In the genomic region with DNA sequence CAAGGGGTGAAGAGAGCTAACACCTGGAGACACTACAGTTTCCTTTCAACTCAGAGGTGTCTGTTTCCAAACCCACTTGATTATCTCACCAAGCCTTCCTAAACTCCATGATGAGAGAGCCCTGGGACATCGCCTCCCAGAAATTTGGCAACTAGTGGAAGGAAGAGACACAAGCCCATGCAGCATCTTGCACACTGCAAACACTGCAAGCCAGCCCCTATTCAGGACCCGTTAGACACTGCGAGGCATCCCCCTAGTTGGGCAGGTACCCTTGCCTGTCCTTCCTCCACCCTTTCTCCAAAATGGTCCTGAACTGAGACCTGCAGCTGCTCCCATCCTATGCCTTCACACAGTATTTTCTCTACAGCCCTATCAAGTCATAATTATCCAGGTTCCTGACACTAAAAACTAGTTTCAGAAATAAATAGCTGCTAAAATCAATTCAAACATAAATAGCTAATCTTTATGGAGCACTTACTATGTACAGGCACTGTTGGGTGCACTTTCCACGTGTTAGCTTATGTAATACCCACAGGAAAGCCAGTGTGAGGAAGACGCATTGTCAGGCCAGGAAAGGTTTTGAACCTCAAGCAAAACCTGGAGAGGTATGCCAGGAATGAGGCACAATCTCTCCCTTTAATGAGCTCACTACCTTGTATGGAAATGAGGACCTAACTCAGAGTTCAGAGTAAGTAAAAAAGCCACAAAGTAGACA, we compare ENCODE assay signal across 9 cellular contexts. TPM values are rescaled to one million over a fixed set of nuclear protein-coding genes. Genes with fewer than 3 reads are reported as not detected.
DNase-seq lines count a peak whose midpoint lies in the region; ATAC-seq and TF ChIP-seq lines count a peak whose summit lies in the region.
"Had no signal": no experiment of that assay in that cellular context is flagged by ENCODE, and none has a peak within 500 bp of the region (broad histone marks: within the 10 kb centered on the region; RNA-seq: fewer than 3 reads in every experiment).

No MANE protein-coding gene starts in this region.

- CTCF ChIA-PET in activated CD8-positive, alpha-beta T cell treated with anti-CD3 and anti-CD28 coated beads, Interleukin-2, amount 10 ng/mL, durations not matched to agents 7 days and 5 days (lab: Charles Lee) = no interaction called here

- no peaks in the 10 kb centered on the region; the same call in 2 of the 3 replicates for H3K9me3 Mint-ChIP-seq in GM23338
- no peaks in the 10 kb centered on the region for H3K9me3 Mint-ChIP-seq in activated CD8-positive, alpha-beta T cell treated with anti-CD3 and anti-CD28 coated beads, Interleukin-2, amount 10 ng/mL, durations not matched to agents 7 days and 5 days (ENCODE audit: insufficient read depth)

- H3K27ac Mint-ChIP-seq in GM23338 = peak overlapping the region; percentile 87
- no peak overlapping the region for H3K27ac Mint-ChIP-seq in activated CD8-positive, alpha-beta T cell treated with anti-CD3 and anti-CD28 coated beads, Interleukin-2, amount 10 ng/mL, durations not matched to agents 7 days and 5 days
- H3K27ac Mint-ChIP-seq: T-helper 17 cell had no signal

- H3K4me2 ChIP-seq in GM23338 = peak overlapping the region; percentile 89

- no peaks in the 10 kb centered on the region for H3F3A ChIP-seq in GM23338 (replicated peaks; ENCODE audit: low read depth)

- H3K4me1 Mint-ChIP-seq in GM23338 = peaks cover 47% of the 10 kb centered on the region
- peaks cover 11% of the 10 kb centered on the region for H3K4me1 Mint-ChIP-seq in activated CD8-positive, alpha-beta T cell treated with anti-CD3 and anti-CD28 coated beads, Interleukin-2, amount 10 ng/mL, durations not matched to agents 7 days and 5 days (ENCODE audit: low read depth)

- H3K9me3 ChIP-seq in skeletal muscle tissue (ENCODE audit: control insufficient read depth in 3 of 3, low read length in 3 of 3) = no peaks in the 10 kb centered on the region

- peak overlapping the region; percentile 96 for H3K4me3 Mint-ChIP-seq in GM23338
- no peak overlapping the region for H3K4me3 Mint-ChIP-seq in activated CD8-positive, alpha-beta T cell treated with anti-CD3 and anti-CD28 coated beads, Interleukin-2, amount 10 ng/mL, durations not matched to agents 7 days and 5 days
- H3K4me3 Mint-ChIP-seq: T-helper 17 cell had no signal

- H3K27me3 ChIP-seq in GM23338 (ENCODE audit: insufficient read depth) = no peaks in the 10 kb centered on the region
- H3K27me3 ChIP-seq in skeletal muscle tissue (ENCODE audit: control insufficient read depth in 3 of 3, insufficient read depth in 3 of 3, low read length in 3 of 3) = no peaks in the 10 kb centered on the region

- H3K27me3 Mint-ChIP-seq in GM23338 (ENCODE audit: insufficient read depth, low read depth, poor library complexity) = peaks cover 17% of the 10 kb centered on the region
- H3K27me3 Mint-ChIP-seq in activated CD8-positive, alpha-beta T cell treated with anti-CD3 and anti-CD28 coated beads, Interleukin-2, amount 10 ng/mL, durations not matched to agents 7 days and 5 days (ENCODE audit: low read depth) = peaks cover 46% of the 10 kb centered on the region

- H3K4me1 ChIP-seq in GM23338 (ENCODE audit: insufficient read depth) (peaks cover 23% of the 10 kb centered on the region), skeletal muscle tissue (ENCODE audit: control insufficient read depth in 3 of 3, insufficient read depth in 3 of 3, low read length in 3 of 3) (peaks cover 23 to 27% (median 24%) of the 10 kb centered on the region in 3 donors)

- H3K4me3 ChIP-seq in GM23338 (peak overlapping the region; percentile 94), astrocyte of the cerebellum (ENCODE audit: low read depth, low read length) (peak overlapping the region; percentile 63), skeletal muscle tissue (ENCODE audit: low read length in 3 of 3) (peak overlapping the region in 2 of 3 donors; percentile 42 to 87)

- peak overlapping the region in 1 of 3 donors; percentile 34 for H3K9ac ChIP-seq in skeletal muscle tissue (ENCODE audit: low read depth in 1 of 3, low read length in 3 of 3)

- ATAC-seq in GM23338 = peak; percentile 8
- no peak for ATAC-seq in HG03521 (IDR thresholded peaks at IDR 0.05; ENCODE audit: unreplicated experiment)
- no peak for ATAC-seq in activated CD8-positive, alpha-beta T cell treated with anti-CD3 and anti-CD28 coated beads, Interleukin-2, amount 10 ng/mL, durations not matched to agents 7 days and 5 days
- ATAC-seq: T-helper 17 cell had no signal

- H3K27ac ChIP-seq in GM23338 (ENCODE audit: low read depth) (peak overlapping the region; percentile 81), skeletal muscle tissue (ENCODE audit: low read depth, low read length) (no peak overlapping the region)

- H3K9me2 ChIP-seq in GM23338 (ENCODE audit: insufficient read depth) = no peaks in the 10 kb centered on the region

- H3K36me3 ChIP-seq in GM23338 (ENCODE audit: insufficient read depth) (no peaks in the 10 kb centered on the region), skeletal muscle tissue (ENCODE audit: control insufficient read depth in 3 of 3, insufficient read depth in 3 of 3, low read length in 3 of 3) (no peaks in the 10 kb centered on the region)

- TF ChIP-seq CTCF in GM23338 (conservative IDR thresholded peaks at IDR 0.05; ENCODE audit: low read depth in 2 of 2) (no peak), astrocyte of the cerebellum (IDR thresholded peaks at IDR 0.05; ENCODE audit: low read depth, low read length, missing control alignments) (no peak)

- H3K36me3 Mint-ChIP-seq in GM23338 (ENCODE audit: low read depth) = peaks cover 8% of the 10 kb centered on the region; the same call in 1 of the 3 replicates
- H3K36me3 Mint-ChIP-seq in activated CD8-positive, alpha-beta T cell treated with anti-CD3 and anti-CD28 coated beads, Interleukin-2, amount 10 ng/mL, durations not matched to agents 7 days and 5 days (ENCODE audit: low read depth) = no peaks in the 10 kb centered on the region

- no peaks in the 10 kb centered on the region for H4K20me1 ChIP-seq in GM23338 (replicated peaks; ENCODE audit: insufficient read depth)

- H2AFZ ChIP-seq in GM23338 = no peak overlapping the region

- DNase-seq in GM23338 (ENCODE audit: low spot score) (peak; percentile 86), astrocyte of the cerebellum (ENCODE audit: low read depth) (peak; percentile 23), iPS-NIHi11 (ENCODE audit: low spot score) (peak; percentile 61), NCI-H446 treated with DMSO at 0.1 percent for 48 hours (lab: John Stamatoyannopoulos, UW) (no peak), NCI-H69 (lab: John Stamatoyannopoulos, UW) (no peak)
- DNase-seq in activated CD8-positive, alpha-beta T cell treated with anti-CD3 and anti-CD28 coated beads, Interleukin-2, amount 10 ng/mL, durations not matched to agents 7 days and 5 days = no peak
- DNase-seq: T-helper 17 cell had no signal

- in situ Hi-C loops in astrocyte of the cerebellum (cut with HindIII; ENCODE audit: low sequenced_read_pairs) = no loop called here

- peaks cover 68% of the 10 kb centered on the region for H3K79me2 ChIP-seq in GM23338 (replicated peaks; ENCODE audit: insufficient read depth)

- POLR2A ChIA-PET in activated CD8-positive, alpha-beta T cell treated with anti-CD3 and anti-CD28 coated beads, Interleukin-2, amount 10 ng/mL, durations not matched to agents 7 days and 5 days (lab: Charles Lee) = no interaction called here

TF ChIP-seq in GM23338, 12 proteins besides CTCF, POLR2A, EP300 and RAD21:
- TF ChIP-seq STAT1 (IDR thresholded peaks at IDR 0.05; ENCODE audit: unreplicated experiment) = no peak
- no peak for TF ChIP-seq ZNF331 (CRISPR knock-in tag; IDR thresholded peaks at IDR 0.05; ENCODE audit: low read depth)
- TF ChIP-seq, protein P1, sequence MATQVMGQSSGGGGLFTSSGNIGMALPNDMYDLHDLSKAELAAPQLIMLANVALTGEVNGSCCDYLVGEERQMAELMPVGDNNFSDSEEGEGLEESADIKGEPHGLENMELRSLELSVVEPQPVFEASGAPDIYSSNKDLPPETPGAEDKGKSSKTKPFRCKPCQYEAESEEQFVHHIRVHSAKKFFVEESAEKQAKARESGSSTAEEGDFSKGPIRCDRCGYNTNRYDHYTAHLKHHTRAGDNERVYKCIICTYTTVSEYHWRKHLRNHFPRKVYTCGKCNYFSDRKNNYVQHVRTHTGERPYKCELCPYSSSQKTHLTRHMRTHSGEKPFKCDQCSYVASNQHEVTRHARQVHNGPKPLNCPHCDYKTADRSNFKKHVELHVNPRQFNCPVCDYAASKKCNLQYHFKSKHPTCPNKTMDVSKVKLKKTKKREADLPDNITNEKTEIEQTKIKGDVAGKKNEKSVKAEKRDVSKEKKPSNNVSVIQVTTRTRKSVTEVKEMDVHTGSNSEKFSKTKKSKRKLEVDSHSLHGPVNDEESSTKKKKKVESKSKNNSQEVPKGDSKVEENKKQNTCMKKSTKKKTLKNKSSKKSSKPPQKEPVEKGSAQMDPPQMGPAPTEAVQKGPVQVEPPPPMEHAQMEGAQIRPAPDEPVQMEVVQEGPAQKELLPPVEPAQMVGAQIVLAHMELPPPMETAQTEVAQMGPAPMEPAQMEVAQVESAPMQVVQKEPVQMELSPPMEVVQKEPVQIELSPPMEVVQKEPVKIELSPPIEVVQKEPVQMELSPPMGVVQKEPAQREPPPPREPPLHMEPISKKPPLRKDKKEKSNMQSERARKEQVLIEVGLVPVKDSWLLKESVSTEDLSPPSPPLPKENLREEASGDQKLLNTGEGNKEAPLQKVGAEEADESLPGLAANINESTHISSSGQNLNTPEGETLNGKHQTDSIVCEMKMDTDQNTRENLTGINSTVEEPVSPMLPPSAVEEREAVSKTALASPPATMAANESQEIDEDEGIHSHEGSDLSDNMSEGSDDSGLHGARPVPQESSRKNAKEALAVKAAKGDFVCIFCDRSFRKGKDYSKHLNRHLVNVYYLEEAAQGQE (IDR thresholded peaks at IDR 0.05; ENCODE audit: unreplicated experiment) = no peak
- no peak for TF ChIP-seq EZH2phosphoT487 (IDR thresholded peaks at IDR 0.05; ENCODE audit: unreplicated experiment)
- TF ChIP-seq ZNF114 (CRISPR knock-in tag; IDR thresholded peaks at IDR 0.05) = no peak
- TF ChIP-seq EZH2 (IDR thresholded peaks at IDR 0.05; ENCODE audit: low read depth, unreplicated experiment) = no peak
- 0 out of 2 replicates have a peak, but pooled peaks have one; percentile 27 for TF ChIP-seq POLR2AphosphoS5 (IDR thresholded peaks at IDR 0.05; ENCODE audit: low read depth)

RNA-seq across cellular contexts. Expression of a gene that starts 2.8 kb away (rescaled TPM):
- total RNA-seq in GM23338 (2014; rRNA removed; shearing (Covaris generic)) = 63.8 and 71.2 TPM in 2 replicates
- 23.8 and 27.4 TPM in 2 replicates for polyA plus RNA-seq in GM23338 (2016; fragmentation: Nextera tagmentation; extraction: Ambion mirVana)
- 23.5 TPM for total RNA-seq in skeletal muscle tissue
- total RNA-seq in activated CD8-positive, alpha-beta T cell treated with anti-CD3 and anti-CD28 coated beads, Interleukin-2, amount 10 ng/mL, durations not matched to agents 7 days and 5 days = not detected
- total RNA-seq: T-helper 17 cell had no signal

Comparison
In these comparisons a context has a peak if more than half of its experiments do, and no peak if none do; other contexts are left out.
1. DNase-seq: peak in GM23338 (single experiment), astrocyte of the cerebellum (single experiment) and iPS-NIHi11 (single experiment); none in activated CD8-positive, alpha-beta T cell treated with anti-CD3 and anti-CD28 coated beads, Interleukin-2, amount 10 ng/mL, durations not matched to agents 7 days and 5 days (single experiment), NCI-H446 treated with DMSO at 0.1 percent for 48 hours (single experiment) and NCI-H69 (single experiment).
2. RNA of a gene that starts 2.8 kb away (total RNA-seq): 63.8 to 71.2 TPM in GM23338 and 23.5 TPM in skeletal muscle tissue (single experiment); not detected in activated CD8-positive, alpha-beta T cell treated with anti-CD3 and anti-CD28 coated beads, Interleukin-2, amount 10 ng/mL, durations not matched to agents 7 days and 5 days; every median in the first group is over 10 times any median in the second.
3. Peak in every context shown above with its lines, with median percentiles within 50 percentile points of each other: H3K4me3 ChIP-seq.